Comparison of ENCODE assay signal across 6 cellular contexts in the genomic region with DNA sequence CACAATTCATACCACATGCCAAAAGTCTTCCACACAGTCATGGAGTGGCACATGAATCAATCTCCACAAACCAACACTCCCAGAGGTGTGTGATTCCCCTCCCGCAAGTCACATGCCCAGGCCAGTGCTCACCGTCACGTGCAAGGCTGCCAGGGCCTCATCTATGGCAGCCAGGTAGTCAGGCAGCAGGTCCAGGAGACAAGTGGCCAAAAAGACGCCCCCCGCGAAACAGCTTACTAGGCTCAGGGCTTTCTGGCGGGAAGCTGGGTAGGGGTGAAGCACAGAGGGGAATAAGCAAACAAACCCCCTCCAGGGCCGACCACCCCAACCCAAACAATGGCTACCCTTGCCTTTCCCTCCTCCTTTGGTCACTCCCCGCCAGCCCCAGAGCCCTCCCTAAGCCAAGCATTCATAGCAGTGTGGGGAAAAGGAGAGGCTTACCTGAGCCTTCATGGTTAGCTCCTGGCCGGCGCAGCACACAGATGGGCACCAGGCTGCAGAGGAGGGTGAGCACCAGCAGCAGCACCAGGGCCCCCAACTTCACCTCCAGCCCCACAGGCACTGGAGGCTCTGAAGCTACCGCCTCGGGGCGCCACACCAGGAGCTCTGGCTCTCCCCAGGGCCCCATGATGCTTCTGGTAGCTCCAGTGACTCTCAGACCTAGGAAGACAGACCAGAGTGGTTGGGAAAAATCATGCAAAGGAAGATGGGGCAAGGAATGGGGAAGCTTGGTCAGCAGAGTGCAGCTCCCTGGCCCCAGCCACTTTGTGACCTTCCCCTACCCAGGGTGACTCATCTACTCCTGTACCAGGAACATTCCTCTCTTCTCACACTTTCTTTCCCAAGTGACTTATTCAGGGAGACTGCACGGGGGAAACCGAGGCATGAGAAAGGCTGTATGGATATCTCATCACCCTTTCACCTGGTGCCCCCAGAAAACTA. TPM values are rescaled to one million over a fixed set of nuclear protein-coding genes. Genes with fewer than 3 reads are reported as not detected.
A peak's percentile ranks its signal among the peaks of the same experiment; 100 is the strongest.
DNase-seq lines count a peak whose midpoint lies in the region; ATAC-seq and TF ChIP-seq lines count a peak whose summit lies in the region.

No MANE protein-coding gene starts in this region.

- peaks cover 14% of the 10 kb centered on the region for H3K36me3 Mint-ChIP-seq in nephron (ENCODE audit: low read depth)

- TF ChIP-seq CTCF in body of pancreas (IDR thresholded peaks at IDR 0.05) (no peak), nephron (IDR thresholded peaks at IDR 0.05; ENCODE audit: unreplicated experiment in 3 of 3) (no peak)

- H3K4me1 ChIP-seq in body of pancreas: peaks cover 60% of the 10 kb centered on the region

- peak overlapping the region; percentile 77 to 98 (median 94) for H3K27ac Mint-ChIP-seq in nephron

- 42 to 45% methylated on average over 14 to 16 of the region's 16 CpGs for WGBS in body of pancreas, 2 donors

- no peak for TF ChIP-seq POLR2A in body of pancreas (IDR thresholded peaks at IDR 0.05)

- no peaks in the 10 kb centered on the region for H3K9me3 Mint-ChIP-seq in nephron

- peak overlapping the region; percentile 85 to 92 (median 86) for H3K4me3 Mint-ChIP-seq in nephron

- H3K4me1 Mint-ChIP-seq in nephron: peaks cover 52% of the 10 kb centered on the region

- ATAC-seq in body of pancreas: no peak

- H3K27me3 Mint-ChIP-seq in nephron (ENCODE audit: low read depth): no peaks in the 10 kb centered on the region

- no peaks in the 10 kb centered on the region for H3K9me3 ChIP-seq in body of pancreas

- peak overlapping the region; percentile 44 to 72 for H3K4me3 ChIP-seq in body of pancreas

- H3K27ac ChIP-seq in body of pancreas: peak overlapping the region; percentile 81 to 95 (median 89)

- H3K36me3 ChIP-seq in body of pancreas (replicated peaks in 1 of 2; ENCODE audit: insufficient read depth in 1 of 2, low read depth in 2 of 2): peaks cover 0 to 4% of the 10 kb centered on the region in 2 donors

- DNase-seq in SIG-M5 treated with dmso at 0.1 percent for 504 hours (lab: John Stamatoyannopoulos, UW; ENCODE audit: unreplicated experiment) (peak; percentile 56), SIG-M5 (lab: John Stamatoyannopoulos, UW) (no peak), body of pancreas (peak; percentile 33 to 68 (median 55)), NCI-H1105 (lab: John Stamatoyannopoulos, UW) (no peak), NCI-H2081 treated with DMSO at 0.1 percent for 48 hours (lab: John Stamatoyannopoulos, UW) (no peak)

- no peaks in the 10 kb centered on the region for H3K27me3 ChIP-seq in body of pancreas

- intact Hi-C loops in body of pancreas (cut with DNase I): no loop called here

RNA-seq across cellular contexts. Expression of a gene that starts 1.0 kb away (rescaled TPM):
- total RNA-seq in body of pancreas: 10 to 100 TPM; 30.7 to 35.5 TPM

RNA-seq across cellular contexts. Expression of a gene that starts 3.9 kb away (rescaled TPM):
- total RNA-seq in body of pancreas: 10 to 100 TPM; 15.2 to 15.8 TPM

RNA-seq across cellular contexts. Expression of a gene that starts 5.3 kb away (rescaled TPM):
- 10 to 100 TPM in 1 of 2 donors, under 1 TPM in 1; 0.66 to 14.0 TPM for total RNA-seq in body of pancreas

RNA-seq across cellular contexts. Expression of a gene that starts 15.1 kb away (rescaled TPM):
- 100 to 1,000 TPM; 151 to 177 TPM for total RNA-seq in body of pancreas

RNA-seq across cellular contexts. Expression of a gene that starts 15.8 kb away (rescaled TPM):
- 10 to 100 TPM; 33.2 to 54.7 TPM for total RNA-seq in body of pancreas

Comparison
In these comparisons a context has a peak if more than half of its experiments do, and no peak if none do; other contexts are left out.
1. DNase-seq: peak in SIG-M5 treated with dmso at 0.1 percent for 504 hours (single experiment) and body of pancreas (4 of 4); none in SIG-M5 (single experiment), NCI-H1105 (single experiment) and NCI-H2081 treated with DMSO at 0.1 percent for 48 hours (single experiment).